Comparison of ENCODE assay signal across 26 cellular contexts in genomic region chr3:159293493-159293892, GRCh38.
"Had no signal": no experiment of that assay in that cellular context is flagged by ENCODE, and none has a peak within 500 bp of the region (broad histone marks: within the 10 kb centered on the region; RNA-seq: fewer than 3 reads in every experiment).

No MANE protein-coding gene starts in this region.

- ATAC-seq: stimulated activated effector memory CD8-positive, alpha-beta T cell treated with anti-CD3 and anti-CD28 coated beads, Interleukin-12 subunit alpha, Interleukin-12 subunit beta, amount 100 ng/mL, for 72 hours; stimulated activated memory B cell treated with anti-CD40 and anti-IgM and Interleukin-4, amounts not matched to agents 10 μg/mL and 1 μg/mL and 100 μg/mL, for 72 hours; stimulated activated naive B cell treated with anti-CD40 and anti-IgM and Interleukin-4, amounts not matched to agents 10 μg/mL and 1 μg/mL and 100 μg/mL, for 72 hours; stimulated activated naive CD8-positive, alpha-beta T cell treated with anti-CD3 and anti-CD28 coated beads, Interleukin-15, amount 100 ng/mL, for 72 hours; stimulated activated naive CD8-positive, alpha-beta T cell treated with anti-CD3 and anti-CD28 coated beads, Interleukin-15, Interleukin-2, amounts not matched to agents 100 U/mL and 50 U/mL, for 24 hours; upper lobe of right lung had no signal

- H3K36me3 ChIP-seq: stomach, suprapubic skin, thoracic aorta, thyroid gland, tibial artery, tibial nerve, transverse colon, upper lobe of left lung, upper lobe of right lung, uterus, vagina had no signal

- DNase-seq: stimulated activated CD4-positive, alpha-beta T cell treated with anti-CD3 and anti-CD28 coated beads, Interleukin-2, amount 100 ng/mL, for 48 hours; stimulated activated CD4-positive, alpha-beta T cell treated with anti-CD3 and anti-CD28 coated beads, Interleukin-4, amount 100 ng/mL, for 1 hour; stimulated activated CD4-positive, alpha-beta T cell treated with anti-CD3 and anti-CD28 coated beads, Interleukin-4, amount 100 ng/mL, for 24 hours; stimulated activated CD4-positive, alpha-beta T cell treated with anti-CD3 and anti-CD28 coated beads, Interleukin-4, amount 100 ng/mL, for 4 hours; stimulated activated CD8-positive, alpha-beta memory T cell treated with anti-CD3 and anti-CD28 coated beads, Interleukin-4, amount 100 ng/mL, for 48 hours; stimulated activated naive B cell treated with anti-CD40 and anti-IgM and Interleukin-4, amounts not matched to agents 10 μg/mL and 1 μg/mL and 100 μg/mL, for 72 hours; stimulated activated naive CD4-positive, alpha-beta T cell; stimulated activated naive CD4-positive, alpha-beta T cell treated with Interleukin-2 at 50 U/mL for 16 hours; stimulated activated naive CD8-positive, alpha-beta T cell treated with anti-CD3 and anti-CD28 coated beads, Interleukin-15, amount 100 ng/mL, for 72 hours; stimulated activated naive CD8-positive, alpha-beta T cell treated with anti-CD3 and anti-CD28 coated beads, Interleukin-15, Interleukin-2, amounts not matched to agents 100 U/mL and 50 U/mL, for 24 hours; stomach; substantia nigra; testis; thyroid gland; tibial artery; transverse colon; trophoblast cell; upper lobe of left lung; upper lobe of right lung; uterus had no signal

- H3K9me3 ChIP-seq: stomach, suprapubic skin, testis, thoracic aorta, thyroid gland, tibial artery, tibial nerve, transverse colon, upper lobe of left lung, upper lobe of right lung, uterus, vagina had no signal

- H3K4me1 ChIP-seq: stomach, suprapubic skin, testis, thyroid gland, tibial artery, tibial nerve, transverse colon, upper lobe of left lung, upper lobe of right lung, uterus, vagina had no signal

- H3K4me3 ChIP-seq: stomach, suprapubic skin, testis, thoracic aorta, thyroid gland, tibial artery, tibial nerve, transverse colon, upper lobe of left lung, upper lobe of right lung, uterus, vagina had no signal

- H3K27me3 ChIP-seq: stomach, suprapubic skin, testis, thyroid gland, tibial artery, tibial nerve, transverse colon, upper lobe of left lung, upper lobe of right lung, uterus, vagina had no signal

- H3K27ac ChIP-seq: stomach, suprapubic skin, testis, thoracic aorta, thyroid gland, tibial artery, tibial nerve, transverse colon, upper lobe of left lung, upper lobe of right lung, uterus, vagina had no signal
